ENCODE assay signal across 2 cellular contexts in the genomic region with DNA sequence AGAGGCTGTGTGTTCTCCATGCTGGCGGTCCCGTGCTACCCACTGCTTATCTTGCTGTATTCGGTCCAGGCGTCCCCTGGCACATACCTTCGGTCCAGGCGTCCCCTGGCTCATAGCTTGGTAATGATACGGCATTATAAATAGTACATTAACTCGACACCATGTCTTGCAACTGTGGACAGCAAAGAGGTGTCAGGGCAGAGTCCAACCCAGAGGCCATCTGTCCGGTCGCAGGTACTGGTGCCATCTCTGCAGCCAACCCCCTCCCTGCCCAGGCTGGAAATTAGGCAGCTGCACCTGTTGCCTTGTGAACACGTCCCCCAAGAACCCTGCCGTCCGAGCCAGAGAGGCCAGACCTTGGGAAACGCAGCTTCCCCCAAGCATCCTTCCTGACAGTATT.
TF ChIP-seq lines count a peak whose summit lies in the region.

No MANE protein-coding gene starts in this region.

TF ChIP-seq in liver, 16 proteins besides CTCF, POLR2A, EP300 and RAD21 (continued from another document):
- TF ChIP-seq, protein P1, sequence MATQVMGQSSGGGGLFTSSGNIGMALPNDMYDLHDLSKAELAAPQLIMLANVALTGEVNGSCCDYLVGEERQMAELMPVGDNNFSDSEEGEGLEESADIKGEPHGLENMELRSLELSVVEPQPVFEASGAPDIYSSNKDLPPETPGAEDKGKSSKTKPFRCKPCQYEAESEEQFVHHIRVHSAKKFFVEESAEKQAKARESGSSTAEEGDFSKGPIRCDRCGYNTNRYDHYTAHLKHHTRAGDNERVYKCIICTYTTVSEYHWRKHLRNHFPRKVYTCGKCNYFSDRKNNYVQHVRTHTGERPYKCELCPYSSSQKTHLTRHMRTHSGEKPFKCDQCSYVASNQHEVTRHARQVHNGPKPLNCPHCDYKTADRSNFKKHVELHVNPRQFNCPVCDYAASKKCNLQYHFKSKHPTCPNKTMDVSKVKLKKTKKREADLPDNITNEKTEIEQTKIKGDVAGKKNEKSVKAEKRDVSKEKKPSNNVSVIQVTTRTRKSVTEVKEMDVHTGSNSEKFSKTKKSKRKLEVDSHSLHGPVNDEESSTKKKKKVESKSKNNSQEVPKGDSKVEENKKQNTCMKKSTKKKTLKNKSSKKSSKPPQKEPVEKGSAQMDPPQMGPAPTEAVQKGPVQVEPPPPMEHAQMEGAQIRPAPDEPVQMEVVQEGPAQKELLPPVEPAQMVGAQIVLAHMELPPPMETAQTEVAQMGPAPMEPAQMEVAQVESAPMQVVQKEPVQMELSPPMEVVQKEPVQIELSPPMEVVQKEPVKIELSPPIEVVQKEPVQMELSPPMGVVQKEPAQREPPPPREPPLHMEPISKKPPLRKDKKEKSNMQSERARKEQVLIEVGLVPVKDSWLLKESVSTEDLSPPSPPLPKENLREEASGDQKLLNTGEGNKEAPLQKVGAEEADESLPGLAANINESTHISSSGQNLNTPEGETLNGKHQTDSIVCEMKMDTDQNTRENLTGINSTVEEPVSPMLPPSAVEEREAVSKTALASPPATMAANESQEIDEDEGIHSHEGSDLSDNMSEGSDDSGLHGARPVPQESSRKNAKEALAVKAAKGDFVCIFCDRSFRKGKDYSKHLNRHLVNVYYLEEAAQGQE (IDR thresholded peaks at IDR 0.05), result peak; percentile 49
- TF ChIP-seq NR2F2 (IDR thresholded peaks at IDR 0.05) (no peak), HNF4A (conservative IDR thresholded peaks at IDR 0.05) (peak; percentile 55 to 88), SP1 (IDR thresholded peaks at IDR 0.05) (no peak), GABPA (IDR thresholded peaks at IDR 0.05 in 1 of 2, conservative IDR thresholded peaks at IDR 0.05 in 1 of 2) (no peak), MAX (IDR thresholded peaks at IDR 0.05) (no peak), YY1 (IDR thresholded peaks at IDR 0.05) (peak; percentile 54)

TF ChIP-seq in HepG2, 621 proteins besides CTCF, POLR2A, EP300 and RAD21 (continued from another document):
- TF ChIP-seq, protein P2, sequence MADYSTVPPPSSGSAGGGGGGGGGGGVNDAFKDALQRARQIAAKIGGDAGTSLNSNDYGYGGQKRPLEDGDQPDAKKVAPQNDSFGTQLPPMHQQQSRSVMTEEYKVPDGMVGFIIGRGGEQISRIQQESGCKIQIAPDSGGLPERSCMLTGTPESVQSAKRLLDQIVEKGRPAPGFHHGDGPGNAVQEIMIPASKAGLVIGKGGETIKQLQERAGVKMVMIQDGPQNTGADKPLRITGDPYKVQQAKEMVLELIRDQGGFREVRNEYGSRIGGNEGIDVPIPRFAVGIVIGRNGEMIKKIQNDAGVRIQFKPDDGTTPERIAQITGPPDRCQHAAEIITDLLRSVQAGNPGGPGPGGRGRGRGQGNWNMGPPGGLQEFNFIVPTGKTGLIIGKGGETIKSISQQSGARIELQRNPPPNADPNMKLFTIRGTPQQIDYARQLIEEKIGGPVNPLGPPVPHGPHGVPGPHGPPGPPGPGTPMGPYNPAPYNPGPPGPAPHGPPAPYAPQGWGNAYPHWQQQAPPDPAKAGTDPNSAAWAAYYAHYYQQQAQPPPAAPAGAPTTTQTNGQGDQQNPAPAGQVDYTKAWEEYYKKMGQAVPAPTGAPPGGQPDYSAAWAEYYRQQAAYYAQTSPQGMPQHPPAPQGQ (CRISPR knock-in tag; IDR thresholded peaks at IDR 0.05; ENCODE audit: borderline replicate concordance), result no peak
